Comparison of ENCODE assay signal across 17 cellular contexts in genomic region chr13:71621152-71622124, GRCh38.
DNase-seq lines count a peak whose midpoint lies in the region; ATAC-seq, FAIRE-seq and TF ChIP-seq lines count a peak whose summit lies in the region.
"Had no signal": no experiment of that assay in that cellular context is flagged by ENCODE, and none has a peak within 500 bp of the region (broad histone marks: within the 10 kb centered on the region; RNA-seq: fewer than 3 reads in every experiment).

No MANE protein-coding gene starts in this region.

- CTCF ChIA-PET in H1 (lab: Charles Lee; ENCODE audit: partially characterized antibody), result interaction anchor here (0.5 kb wide), 1 partner anchor 428 kb away, joined by 4 read pairs; no protein-coding TSS in a partner anchor

- WGBS in H1 (ENCODE audit: extremely low coverage in 1 of 2, insufficient coverage in 1 of 2, insufficient read length in 1 of 2, insufficient replicate concordance in 2 of 2, low coverage in 1 of 2, low lambda C conversion rate in 2 of 2, missing lambda C conversion rate in 1 of 2), 2 experiments, result 74% methylated on average over 11 of the region's 11 CpGs; no CpG with 5 or more reads in 1 of the 2 experiments
- WGBS in smooth muscle cell (ENCODE audit: low lambda C conversion rate), result 48% methylated on average over 11 of the region's 11 CpGs

- no peaks in the 10 kb centered on the region for H3K27me3 ChIP-seq in H1 (replicated peaks in 1 of 4; ENCODE audit: control insufficient read depth in 3 of 4, extremely low read depth in 1 of 4, insufficient read depth in 3 of 4, low read length in 3 of 4)
- H3K27me3 ChIP-seq in smooth muscle cell (ENCODE audit: low read depth), result no peaks in the 10 kb centered on the region

- no peak overlapping the region for H2AK5ac ChIP-seq in H1 (ENCODE audit: low read depth, low read length)

- no peak overlapping the region for H3K14ac ChIP-seq in H1 (ENCODE audit: insufficient read length)

- ATAC-seq in GM18867 (IDR thresholded peaks at IDR 0.05; ENCODE audit: unreplicated experiment), result no peak
- ATAC-seq in omental fat pad (ENCODE audit: low FRiP score), result no peak
- ATAC-seq: A549 had no signal

- TF ChIP-seq CTCF in H1 (IDR thresholded peaks at IDR 0.05; ENCODE audit: control extremely low read depth in 1 of 3, insufficient read depth in 1 of 3, low read depth in 1 of 3, low read length in 3 of 3) (no peak), smooth muscle cell (IDR thresholded peaks at IDR 0.05; ENCODE audit: borderline replicate concordance, insufficient read depth, poor library complexity, severe bottlenecking) (no peak), omental fat pad (IDR thresholded peaks at IDR 0.05) (no peak)

- no peak overlapping the region for H2BK5ac ChIP-seq in H1 (ENCODE audit: low read depth, low read length)

- POLR2A ChIA-PET in H1 (lab: Charles Lee; ENCODE audit: partially characterized antibody), result interaction anchor here (0.7 kb wide), 1 partner anchor 35 kb away, joined by 3 read pairs; no protein-coding TSS in a partner anchor

- H4K20me1 ChIP-seq in H1 (replicated peaks in 1 of 2; ENCODE audit: control insufficient read depth in 1 of 2, insufficient read depth in 2 of 2, low read length in 2 of 2) (no peaks in the 10 kb centered on the region), smooth muscle cell (ENCODE audit: low read depth) (no peaks in the 10 kb centered on the region)

- no peak overlapping the region for H2BK120ac ChIP-seq in H1 (replicated peaks; ENCODE audit: low read depth, low read length)

- H3K79me2 ChIP-seq in H1 (ENCODE audit: control insufficient read depth in 1 of 2, insufficient read depth in 2 of 2, low read length in 2 of 2) (no peaks in the 10 kb centered on the region), smooth muscle cell (ENCODE audit: low read depth) (no peaks in the 10 kb centered on the region)

- no peak overlapping the region for H4K8ac ChIP-seq in H1 (ENCODE audit: extremely low read depth, insufficient read depth, low read length)

- H2BK12ac ChIP-seq in H1 (ENCODE audit: low read depth, low read length), result no peak overlapping the region

- H2AFZ ChIP-seq in H1 (ENCODE audit: low read length) (no peak overlapping the region), smooth muscle cell (ENCODE audit: low read depth) (no peak overlapping the region)

- no peak overlapping the region for H3K18ac ChIP-seq in H1 (ENCODE audit: extremely low read depth, low read length)

- no peak overlapping the region for H4K5ac ChIP-seq in H1 (ENCODE audit: insufficient read length, low read depth, low read length)

- no peak overlapping the region for H2BK20ac ChIP-seq in H1 (ENCODE audit: low read length)

- peaks cover 0 to 3% (median 0%) of the 10 kb centered on the region in 4 experiments; a peak in 1 of 7 replicates for H3K4me1 ChIP-seq in H1 (replicated peaks in 1 of 4; ENCODE audit: control insufficient read depth in 3 of 4, insufficient read depth in 4 of 4, low read length in 3 of 4)
- peaks cover 29% of the 10 kb centered on the region for H3K4me1 ChIP-seq in smooth muscle cell (ENCODE audit: low read depth)
- H3K4me1 ChIP-seq: A549 had no signal

- H3K4me2 ChIP-seq in H1 (ENCODE audit: insufficient read depth in 1 of 2, low read depth in 2 of 2, low read length in 2 of 2) (no peak overlapping the region), smooth muscle cell (peak overlapping the region; percentile 7)
- H3K4me2 ChIP-seq: A549 had no signal

- H3F3A ChIP-seq in smooth muscle cell (ENCODE audit: low read depth), result no peaks in the 10 kb centered on the region

- no peak for TF ChIP-seq EP300 in H1 (IDR thresholded peaks at IDR 0.05; ENCODE audit: borderline replicate concordance in 1 of 2, low read depth in 2 of 2, low read length in 2 of 2)

- peak; percentile 42 for FAIRE-seq in H1 (lab: Jason Lieb, UNC)
- FAIRE-seq: A549 had no signal

- H4K91ac ChIP-seq in H1 (replicated peaks; ENCODE audit: insufficient read length, low read length), result no peak overlapping the region

- no peak overlapping the region for H3K23ac ChIP-seq in H1 (ENCODE audit: insufficient read length)

- no peaks in the 10 kb centered on the region for H3K9me3 ChIP-seq in H1 (ENCODE audit: insufficient read depth in 2 of 2, low read depth in 1 of 2, low read length in 1 of 2)
- no peaks in the 10 kb centered on the region for H3K9me3 ChIP-seq in smooth muscle cell (replicated peaks; ENCODE audit: low read depth)
- H3K9me3 ChIP-seq: A549, HAP-1 had no signal

- no peak for TF ChIP-seq POLR2A in H1 (IDR thresholded peaks at IDR 0.05; ENCODE audit: control extremely low read depth in 1 of 2, low read depth in 2 of 2, low read length in 2 of 2)

- no peak overlapping the region for H3K56ac ChIP-seq in H1 (replicated peaks; ENCODE audit: insufficient read length, low read depth, low read length)

- TF ChIP-seq RAD21 in H1 (IDR thresholded peaks at IDR 0.05 in 1 of 2, conservative IDR thresholded peaks at IDR 0.05 in 1 of 2; ENCODE audit: low read depth in 2 of 2, low read length in 2 of 2), result no peak

- no peak overlapping the region for H2BK15ac ChIP-seq in H1 (ENCODE audit: low read length)

- H3K79me1 ChIP-seq in H1 (ENCODE audit: low read depth, low read length), result no peaks in the 10 kb centered on the region

- H3K27ac ChIP-seq in H1 (ENCODE audit: low read depth, low read length) (no peak overlapping the region; the same call in 1 of the 2 replicates), smooth muscle cell (ENCODE audit: low read depth) (no peak overlapping the region)
- H3K27ac ChIP-seq: A549, HL-60 had no signal

- H3K36me3 ChIP-seq in H1 (ENCODE audit: control insufficient read depth in 2 of 4, insufficient read depth in 4 of 4, low read length in 3 of 4) (no peaks in the 10 kb centered on the region), smooth muscle cell (ENCODE audit: low read depth) (no peaks in the 10 kb centered on the region)
- H3K36me3 ChIP-seq: HAP-1 had no signal

- no peaks in the 10 kb centered on the region for H3K23me2 ChIP-seq in H1 (ENCODE audit: low read depth, low read length)

- DNase-seq in SHP77 (lab: John Stamatoyannopoulos, UW) (peak; percentile 5 to 17), SHP77 treated with DMSO at 0.1 percent for 48 hours (lab: John Stamatoyannopoulos, UW) (no peak), NCI-H2171 treated with DMSO at 0.1 percent for 48 hours (lab: John Stamatoyannopoulos, UW) (peak; percentile 97), H1 (ENCODE audit: low read depth in 1 of 2, low spot score in 2 of 2) (no peak), smooth muscle cell (lab: John Stamatoyannopoulos, UW; ENCODE audit: unreplicated experiment) (no peak), midbrain (lab: John Stamatoyannopoulos, UW) (no peak), omental fat pad (ENCODE audit: low spot score) (no peak)
- DNase-seq: activated CD4-positive, alpha-beta T cell treated with anti-CD3 and anti-CD28 coated beads, Interleukin-2, amount 50 U/mL, for 4 hours; aorta; CD8-positive, alpha-beta memory T cell; Kasumi-1; posterior cingulate gyrus; substantia nigra had no signal

- H3K4me3 ChIP-seq in H1 (ENCODE audit: extremely low read depth in 1 of 4, insufficient read depth in 2 of 4, low read depth in 3 of 4, low read length in 4 of 4) (no peak overlapping the region), smooth muscle cell (peak overlapping the region; percentile 19)
- H3K4me3 ChIP-seq: A549, HAP-1 had no signal

- H3K9ac ChIP-seq in H1 (replicated peaks in 1 of 4; ENCODE audit: extremely low read depth in 1 of 4, low read depth in 3 of 4, low read length in 3 of 4) (no peak overlapping the region), smooth muscle cell (ENCODE audit: low read depth) (no peak overlapping the region)

- no peak overlapping the region for H3K4ac ChIP-seq in H1 (replicated peaks; ENCODE audit: insufficient read length, low read depth, low read length)

TF ChIP-seq in H1, 55 proteins besides CTCF, POLR2A, EP300 and RAD21:
- TF ChIP-seq CREB1 (IDR thresholded peaks at IDR 0.05), result no peak

Comparison
In these comparisons a context has a peak if more than half of its experiments do, and no peak if none do; other contexts are left out.
1. DNase-seq: peak in SHP77 (2 of 2) and NCI-H2171 treated with DMSO at 0.1 percent for 48 hours (single experiment); none in SHP77 treated with DMSO at 0.1 percent for 48 hours (single experiment), H1 (0 of 2), smooth muscle cell (single experiment), midbrain (single experiment) and omental fat pad (single experiment).